Comparison of ENCODE assay signal across 8 cellular contexts in genomic region chr4:118278473-118279274, GRCh38.
DNase-seq lines count a peak whose midpoint lies in the region; ATAC-seq and TF ChIP-seq lines count a peak whose summit lies in the region.

No MANE protein-coding gene starts in this region.

- H3K9me3 ChIP-seq in left ventricle myocardium inferior (replicated peaks): no peaks in the 10 kb centered on the region

- TF ChIP-seq POLR2A in GM15510 (IDR thresholded peaks at IDR 0.05; ENCODE audit: borderline replicate concordance, extremely low read depth, insufficient read length): peak; percentile 93

- H3K4me3 ChIP-seq in left ventricle myocardium inferior (peak overlapping the region; percentile 74), urinary bladder (ENCODE audit: low read depth, low read length) (peak overlapping the region; percentile 70)

- H3K27ac ChIP-seq in left ventricle myocardium inferior (replicated peaks) (peak overlapping the region; percentile 91), urinary bladder (ENCODE audit: low read depth) (peak overlapping the region; percentile 75)

- intact Hi-C loops in left ventricle myocardium inferior (cut with micrococcal nuclease): no loop called here

- H3K27ac Mint-ChIP-seq in progenitor cell of endocrine pancreas: peak overlapping the region; percentile 99

- peaks cover 3% of the 10 kb centered on the region for H3K36me3 Mint-ChIP-seq in progenitor cell of endocrine pancreas (ENCODE audit: insufficient read depth)

- H3K4me1 Mint-ChIP-seq in progenitor cell of endocrine pancreas (ENCODE audit: low read depth): peaks cover 15% of the 10 kb centered on the region

- ATAC-seq in HG02884 (IDR thresholded peaks at IDR 0.05; ENCODE audit: unreplicated experiment): peak; percentile 67

- peaks cover 47% of the 10 kb centered on the region for H3K4me1 ChIP-seq in left ventricle myocardium inferior
- H3K4me1 ChIP-seq in urinary bladder (ENCODE audit: insufficient read depth): no peaks in the 10 kb centered on the region

- DNase-seq in NCI-H146 treated with DMSO at 0.1 percent for 48 hours (lab: John Stamatoyannopoulos, UW; ENCODE audit: unreplicated experiment) (peak; percentile 72), T-helper 1 cell (peak; percentile 97 to 99 (median 99)), amygdala (lab: John Stamatoyannopoulos, UW) (peak in 55 of 56 donors; percentile 45 to 93 (median 83)), left ventricle myocardium inferior (peak; percentile 94), progenitor cell of endocrine pancreas (ENCODE audit: low spot score, unreplicated experiment) (peak; percentile 96)

- H3K9me3 Mint-ChIP-seq in progenitor cell of endocrine pancreas (ENCODE audit: low read depth): no peaks in the 10 kb centered on the region

- peak overlapping the region; percentile 95 for H3K4me3 Mint-ChIP-seq in progenitor cell of endocrine pancreas (ENCODE audit: low read depth)

- no peaks in the 10 kb centered on the region for H3K27me3 Mint-ChIP-seq in progenitor cell of endocrine pancreas

- H3K36me3 ChIP-seq in left ventricle myocardium inferior (no peaks in the 10 kb centered on the region), urinary bladder (ENCODE audit: insufficient read depth) (peaks cover 2% of the 10 kb centered on the region)

- under 1% methylated on average over 56 of the region's 56 CpGs for WGBS in urinary bladder

- TF ChIP-seq CTCF in left ventricle myocardium inferior (IDR thresholded peaks at IDR 0.05; ENCODE audit: borderline replicate concordance): no peak
- no peak for TF ChIP-seq CTCF in progenitor cell of endocrine pancreas (IDR thresholded peaks at IDR 0.05; ENCODE audit: unreplicated experiment)

- no peaks in the 10 kb centered on the region for H3K27me3 ChIP-seq in left ventricle myocardium inferior (ENCODE audit: low read depth)

Comparison
In these comparisons a context has a peak if more than half of its experiments do, and no peak if none do; other contexts are left out.
1. Peak in every context shown above with its lines: DNase-seq, ATAC-seq, H3K4me3 ChIP-seq and H3K27ac ChIP-seq.